ENCODE assay signal across 1 cellular context in genomic region chr2:17830053-17831034, GRCh38.
A peak's percentile ranks its signal among the peaks of the same experiment; 100 is the strongest.
TF ChIP-seq lines count a peak whose summit lies in the region.

No MANE protein-coding gene starts in this region.

TF ChIP-seq in HepG2, 621 proteins besides CTCF, POLR2A, EP300 and RAD21 (continued from another document and continues in another):
- TF ChIP-seq HIC2 (CRISPR knock-in tag; IDR thresholded peaks at IDR 0.05; ENCODE audit: low read depth) (no peak), FOXJ3 (CRISPR knock-in tag; IDR thresholded peaks at IDR 0.05; ENCODE audit: borderline replicate concordance) (no peak), HIVEP1 (CRISPR knock-in tag; IDR thresholded peaks at IDR 0.05) (peak; percentile 53; the same call in 1 of the 2 replicates), ZNF280D (CRISPR knock-in tag; IDR thresholded peaks at IDR 0.05) (no peak), ZNF549 (CRISPR knock-in tag; IDR thresholded peaks at IDR 0.05) (peak; percentile 44; the same call in 1 of the 2 replicates), SRSF1 (optimal IDR thresholded peaks at IDR 0.05; ENCODE audit: low read depth, low read length) (no peak), ELK4 (CRISPR knock-in tag; IDR thresholded peaks at IDR 0.05; ENCODE audit: borderline replicate concordance) (no peak), TFAP4 (IDR thresholded peaks at IDR 0.05; ENCODE audit: borderline replicate concordance, low read depth) (no peak), KDM5A (IDR thresholded peaks at IDR 0.05; ENCODE audit: borderline replicate concordance, low read length) (no peak), ZNF841 (CRISPR knock-in tag; IDR thresholded peaks at IDR 0.05; ENCODE audit: borderline replicate concordance) (no peak), CREM (IDR thresholded peaks at IDR 0.05) (no peak), CREM (CRISPR knock-in tag; IDR thresholded peaks at IDR 0.05) (no peak), ZEB1 (IDR thresholded peaks at IDR 0.05; ENCODE audit: insufficient replicate concordance, low read depth) (no peak), NRL (CRISPR knock-in tag; IDR thresholded peaks at IDR 0.05; ENCODE audit: borderline replicate concordance) (no peak), ZSCAN30 (CRISPR knock-in tag; IDR thresholded peaks at IDR 0.05) (no peak), ELF3 (CRISPR knock-in tag; IDR thresholded peaks at IDR 0.05) (peak; percentile 71; the same call in 1 of the 2 replicates), UBTF (CRISPR knock-in tag; IDR thresholded peaks at IDR 0.05) (peak; percentile 59; the same call in 1 of the 2 replicates), ZNF512 (CRISPR knock-in tag; IDR thresholded peaks at IDR 0.05) (no peak), ZNF33A (CRISPR knock-in tag; IDR thresholded peaks at IDR 0.05; ENCODE audit: borderline replicate concordance) (no peak), AHR (CRISPR knock-in tag; IDR thresholded peaks at IDR 0.05) (no peak; the same call in 1 of the 2 replicates), ZNF264 (CRISPR knock-in tag; IDR thresholded peaks at IDR 0.05) (peak; percentile 32; the same call in 1 of the 2 replicates), TBL1XR1 (IDR thresholded peaks at IDR 0.05; ENCODE audit: borderline replicate concordance, low read length, partially characterized antibody) (no peak), KIAA2018 (CRISPR knock-in tag; IDR thresholded peaks at IDR 0.05; ENCODE audit: borderline replicate concordance) (no peak), ZNF124 (CRISPR knock-in tag; IDR thresholded peaks at IDR 0.05) (no peak), HMGXB4 (CRISPR knock-in tag; IDR thresholded peaks at IDR 0.05; ENCODE audit: borderline replicate concordance in 1 of 2, low read depth in 1 of 2) (peak; percentile 87 to 96), USF2 (IDR thresholded peaks at IDR 0.05; ENCODE audit: low read depth, low read length) (no peak), USF2 (CRISPR knock-in tag; IDR thresholded peaks at IDR 0.05; ENCODE audit: borderline replicate concordance) (no peak), ZNF746 (CRISPR knock-in tag; IDR thresholded peaks at IDR 0.05) (no peak), ZNF709 (CRISPR knock-in tag; IDR thresholded peaks at IDR 0.05) (no peak; the same call in 1 of the 2 replicates)
